Comparison of ENCODE assay signal across 8 cellular contexts in the genomic region with DNA sequence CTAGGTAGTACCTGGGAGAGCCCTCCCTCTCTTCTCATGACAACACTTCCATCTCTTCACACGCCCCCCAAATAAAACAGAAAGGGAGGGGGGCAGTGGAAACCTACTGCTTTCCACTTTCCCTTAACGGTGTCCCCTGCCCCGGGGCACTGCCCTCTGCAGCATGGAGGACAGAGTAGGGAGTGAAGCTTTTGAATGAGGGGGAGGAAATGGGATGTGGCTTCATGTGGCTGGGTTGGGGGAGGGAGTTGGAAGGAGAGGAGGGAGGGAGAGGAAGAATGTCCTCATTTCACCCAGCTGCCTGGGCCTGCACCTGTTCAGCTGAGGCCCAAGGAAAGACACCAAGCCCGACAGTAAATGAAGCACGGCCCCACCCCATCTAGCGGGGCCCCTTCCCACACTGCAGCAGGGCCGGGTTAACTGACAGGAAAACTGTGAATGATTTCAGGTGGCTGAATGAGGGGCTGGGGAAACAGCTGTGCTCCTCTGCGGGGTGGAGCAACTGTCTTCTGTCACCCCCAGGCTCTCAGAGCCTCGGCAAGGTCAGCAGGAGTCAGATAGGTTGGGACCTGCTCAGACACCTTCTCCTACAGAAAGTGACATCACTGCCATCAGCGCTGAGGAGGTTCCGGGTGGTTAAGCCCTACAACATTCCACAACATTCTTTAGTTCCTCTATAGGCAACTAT. TPM values are rescaled to one million over a fixed set of nuclear protein-coding genes. Genes with fewer than 3 reads are reported as not detected.
DNase-seq lines count a peak whose midpoint lies in the region; ATAC-seq and TF ChIP-seq lines count a peak whose summit lies in the region.

No MANE protein-coding gene starts in this region.

- peak; percentile 44 for ATAC-seq in HG02610 (IDR thresholded peaks at IDR 0.05; ENCODE audit: unreplicated experiment)
- ATAC-seq in heart right ventricle = peak in 6 of 8 donors; percentile 52 to 81 (median 66)
- peak; percentile 34 to 50 for ATAC-seq in upper lobe of left lung (ENCODE audit: low FRiP score in 2 of 2)
- no peak for ATAC-seq in GM18907 (IDR thresholded peaks at IDR 0.05; ENCODE audit: unreplicated experiment)

- no peaks in the 10 kb centered on the region for H3K9me3 Mint-ChIP-seq in CD8-positive, alpha-beta memory T cell

- H3K9ac ChIP-seq in SK-N-MC (ENCODE audit: insufficient read length) = no peak overlapping the region

- H3K4me3 Mint-ChIP-seq in CD8-positive, alpha-beta memory T cell = peak overlapping the region in 6 of 7 donors; percentile 36 to 80 (median 62)

- no peak for DNase-seq in CD8-positive, alpha-beta memory T cell
- DNase-seq in SK-N-MC (ENCODE audit: low read depth, low spot score) (no peak), heart right ventricle (no peak), upper lobe of left lung (no peak), ureter (ENCODE audit: low spot score) (no peak)
- DNase-seq in stimulated activated CD4-positive, alpha-beta T cell treated with anti-CD3 and anti-CD28 coated beads, Interleukin-4, amount 100 ng/mL, for 1 hour = no peak

- H3K4me1 Mint-ChIP-seq in CD8-positive, alpha-beta memory T cell = peaks cover 75 to 87% (median 76%) of the 10 kb centered on the region in 3 donors

- H3K4me3 ChIP-seq in CD8-positive, alpha-beta memory T cell (ENCODE audit: low read length) = peak overlapping the region; percentile 2
- peak overlapping the region; percentile 22; the same call in 1 of the 2 replicates for H3K4me3 ChIP-seq in SK-N-MC
- peak overlapping the region in 1 of 10 donors; percentile 16 for H3K4me3 ChIP-seq in heart right ventricle
- no peak overlapping the region for H3K4me3 ChIP-seq in upper lobe of left lung

- no peaks in the 10 kb centered on the region for H3K9me3 ChIP-seq in CD8-positive, alpha-beta memory T cell (ENCODE audit: low read length)
- H3K9me3 ChIP-seq in SK-N-MC (ENCODE audit: low read depth, low read length) (no peaks in the 10 kb centered on the region), heart right ventricle (no peaks in the 10 kb centered on the region), upper lobe of left lung (no peaks in the 10 kb centered on the region)

- intact Hi-C loops in heart right ventricle (cut with DNase I) = no loop called here

- CTCF ChIA-PET in CD8-positive, alpha-beta memory T cell (lab: Charles Lee) = interaction anchor here (0.9 to 1.4 kb wide), 3 partner anchors 11 to 89 kb away, joined by 3 to 4 read pairs (median 3); a partner anchor contains a TSS

- H3K27me3 Mint-ChIP-seq in CD8-positive, alpha-beta memory T cell = no peaks in the 10 kb centered on the region

- POLR2A ChIA-PET in CD8-positive, alpha-beta memory T cell (lab: Charles Lee) = interaction anchor here (1.0 kb wide), 1 partner anchor 87 kb away, joined by 6 read pairs; no protein-coding TSS in a partner anchor

- TF ChIP-seq CTCF in heart right ventricle (IDR thresholded peaks at IDR 0.05) = peak in 1 of 9 donors; percentile 4
- no peak for TF ChIP-seq CTCF in upper lobe of left lung (IDR thresholded peaks at IDR 0.05)

- peaks cover 16% of the 10 kb centered on the region for H3K36me3 ChIP-seq in CD8-positive, alpha-beta memory T cell (ENCODE audit: insufficient read depth, low read length)
- no peaks in the 10 kb centered on the region for H3K36me3 ChIP-seq in SK-N-MC (ENCODE audit: insufficient read depth, low read length)
- H3K36me3 ChIP-seq in heart right ventricle = peaks cover 0 to 4% (median 0%) of the 10 kb centered on the region in 9 donors
- H3K36me3 ChIP-seq in upper lobe of left lung = peaks cover 0 to 4% (median 1%) of the 10 kb centered on the region in 4 donors

- peaks cover 0 to 67% (median 11%) of the 10 kb centered on the region in 3 donors for H3K36me3 Mint-ChIP-seq in CD8-positive, alpha-beta memory T cell

- TF ChIP-seq EP300 in upper lobe of left lung (IDR thresholded peaks at IDR 0.05) = no peak

- peaks cover 69% of the 10 kb centered on the region for H3K4me1 ChIP-seq in CD8-positive, alpha-beta memory T cell (ENCODE audit: insufficient read depth, low read length)
- H3K4me1 ChIP-seq in heart right ventricle (peaks cover 0 to 41% (median 16%) of the 10 kb centered on the region in 9 donors), upper lobe of left lung (peaks cover 21 to 55% (median 36%) of the 10 kb centered on the region in 4 donors)

- H3K27me3 ChIP-seq in CD8-positive, alpha-beta memory T cell (ENCODE audit: insufficient read depth, low read length, poor library complexity, severe bottlenecking) = no peaks in the 10 kb centered on the region
- H3K27me3 ChIP-seq in heart right ventricle = no peaks in the 10 kb centered on the region
- no peaks in the 10 kb centered on the region for H3K27me3 ChIP-seq in upper lobe of left lung

- peak overlapping the region; percentile 36 for H3K27ac ChIP-seq in CD8-positive, alpha-beta memory T cell (ENCODE audit: low read depth, low read length)
- H3K27ac ChIP-seq in SK-N-MC (no peak overlapping the region), heart right ventricle (peak overlapping the region in 4 of 10 donors; percentile 22 to 72 (median 46)), upper lobe of left lung (peak overlapping the region; percentile 3 to 70 (median 42))

- peak overlapping the region; percentile 74 to 95 (median 84) for H3K27ac Mint-ChIP-seq in CD8-positive, alpha-beta memory T cell

- TF ChIP-seq POLR2A in upper lobe of left lung (IDR thresholded peaks at IDR 0.05) = no peak

- 40 to 51% methylated on average over 11 of the region's 11 CpGs for WGBS in heart right ventricle, 2 donors
- WGBS in upper lobe of left lung, 2 donors = 19 to 25% methylated on average over 10 of the region's 11 CpGs

RNA-seq across cellular contexts. Expression of a gene that starts 40.0 kb away (rescaled TPM):
- total RNA-seq in CD8-positive, alpha-beta memory T cell = 10 to 100 TPM; 41.7 to 42.6 TPM
- polyA plus RNA-seq in CD8-positive, alpha-beta memory T cell = 20.5 TPM
- 10 to 100 TPM; 21.0 to 38.1 (median 31.6) TPM for total RNA-seq in heart right ventricle
- 10 to 100 TPM; 15.2 to 20.1 TPM for polyA plus RNA-seq in heart right ventricle
- total RNA-seq in upper lobe of left lung = 10 to 100 TPM; 23.0 to 67.1 (median 34.4) TPM
- total RNA-seq in ureter = 34.2 TPM

Comparison
In these comparisons a context has a peak if more than half of its experiments do, and no peak if none do; other contexts are left out.
1. H3K4me3 ChIP-seq: peak in CD8-positive, alpha-beta memory T cell (single experiment) and SK-N-MC (single experiment); none in upper lobe of left lung (0 of 4).